ENCODE assay signal across 22 cellular contexts in genomic region chr9:20646656-20647055, GRCh38. TPM values are rescaled to one million over a fixed set of nuclear protein-coding genes. Genes with fewer than 3 reads are reported as not detected.
DNase-seq lines count a peak whose midpoint lies in the region; ATAC-seq and TF ChIP-seq lines count a peak whose summit lies in the region.
"Had no signal": no experiment of that assay in that cellular context is flagged by ENCODE, and none has a peak within 500 bp of the region (broad histone marks: within the 10 kb centered on the region; RNA-seq: fewer than 3 reads in every experiment).

No MANE protein-coding gene starts in this region.

- no peaks in the 10 kb centered on the region for H3K4me1 ChIP-seq in right atrium auricular region
- H3K4me1 ChIP-seq: A549, Peyer's patch had no signal

- no peaks in the 10 kb centered on the region for H3K27me3 ChIP-seq in right atrium auricular region
- H3K27me3 ChIP-seq: Peyer's patch had no signal

- TF ChIP-seq CTCF in right atrium auricular region (IDR thresholded peaks at IDR 0.05), result no peak

- ATAC-seq in Right ventricle myocardium inferior, result peak; percentile 94
- peak; percentile 57 to 81 for ATAC-seq in left cardiac atrium
- ATAC-seq in HG03045 (IDR thresholded peaks at IDR 0.05; ENCODE audit: unreplicated experiment), result no peak
- ATAC-seq: A549, HCT116, HepG2 had no signal

- intact Hi-C loops in Right ventricle myocardium inferior (cut with DNase I), result no loop called here
- intact Hi-C loops in left cardiac atrium (cut with DNase I), result no loop called here

- no peaks in the 10 kb centered on the region for H3K36me3 ChIP-seq in right atrium auricular region
- H3K36me3 ChIP-seq: Peyer's patch had no signal

- no peak overlapping the region for H3K27ac ChIP-seq in right atrium auricular region
- H3K27ac ChIP-seq: A549, Peyer's patch, SK-N-MC had no signal

- no peak for DNase-seq in Right ventricle myocardium inferior (ENCODE audit: missing footprints)
- DNase-seq in right atrium auricular region (ENCODE audit: low spot score), result no peak
- DNase-seq in amniotic epithelial cell (ENCODE audit: low read depth), result peak; percentile 7
- no peak for DNase-seq in left cardiac atrium
- no peak for DNase-seq in stimulated activated CD4-positive, alpha-beta T cell treated with anti-CD3 and anti-CD28 coated beads, Interleukin-2, amount 100 ng/mL, for 48 hours
- DNase-seq in activated CD8-positive, alpha-beta memory T cell treated with anti-CD3 and anti-CD28 coated beads for 24 hours, result no peak
- DNase-seq: Caco-2; CD4-positive, alpha-beta T cell; KBM-7; MV-4-11; NCI-H1417; NCI-H187; NCI-H2107; NCI-H526 treated with DMSO at 0.1 percent for 48 hours; NK-92 treated with Interleukin-12 subunit alpha and Interleukin-12 subunit beta, amount 100 ng/mL, for 24 hours; Peyer's patch; SHP77 had no signal

- H3K9me3 ChIP-seq in right atrium auricular region, result no peaks in the 10 kb centered on the region
- H3K9me3 ChIP-seq: A549, Caco-2, Peyer's patch had no signal

- H3K4me3 ChIP-seq in right atrium auricular region, result no peak overlapping the region
- H3K4me3 ChIP-seq: A549, Peyer's patch, SK-N-MC had no signal

RNA-seq across cellular contexts. Expression of gene MLLT3, which starts 24.4 kb away (rescaled TPM):
- total RNA-seq in Right ventricle myocardium inferior, result 14.6 TPM
- total RNA-seq in right atrium auricular region, result 1 to 10 TPM; 5.3 to 7.6 TPM
- 10 to 100 TPM in 1 of 2 donors, 1 to 10 TPM in 1; 5.3 to 10.2 TPM for total RNA-seq in left cardiac atrium

RNA-seq across cellular contexts. Expression of gene FOCAD, which starts 37.4 kb away (rescaled TPM):
- total RNA-seq in Right ventricle myocardium inferior (29.8 TPM), right atrium auricular region (10 to 100 TPM; 42.5 to 50.1 TPM), left cardiac atrium (10 to 100 TPM; 28.8 to 34.1 TPM)
